ENCODE assay signal across 17 cellular contexts in genomic region chr18:23211146-23211545, GRCh38.
DNase-seq lines count a peak whose midpoint lies in the region; ATAC-seq, FAIRE-seq and TF ChIP-seq lines count a peak whose summit lies in the region.
"Had no signal": no experiment of that assay in that cellular context is flagged by ENCODE, and none has a peak within 500 bp of the region (broad histone marks: within the 10 kb centered on the region; RNA-seq: fewer than 3 reads in every experiment).

No MANE protein-coding gene starts in this region.

- H3K9ac ChIP-seq in HepG2 (ENCODE audit: insufficient read depth, low read depth, low read length) = no peak overlapping the region
- H3K9ac ChIP-seq in neuronal stem cell (ENCODE audit: low read depth, low read length, poor library complexity) = no peak overlapping the region
- H3K9ac ChIP-seq in MM.1S (ENCODE audit: low read length) = no peak overlapping the region
- H3K9ac ChIP-seq: BLaER1 treated with 17β-estradiol and CSF1 and Interleukin-3, amounts not matched to agents 10 nM and 100 nM had no signal

- in situ Hi-C loops in HepG2 (cut with HindIII; ENCODE audit: extremely low pct_ligation_motif_present, low pct_unique_long_range_greater_than_20kb) = no loop called here

- H2AFZ ChIP-seq in HepG2 (ENCODE audit: low read length) (no peak overlapping the region), neuronal stem cell (ENCODE audit: low read length) (no peak overlapping the region), MM.1S (ENCODE audit: low read length) (no peak overlapping the region)

- no peak overlapping the region for H3K23ac ChIP-seq in neuronal stem cell (ENCODE audit: low read depth, low read length, poor library complexity)

- H3K9me2 ChIP-seq in MM.1S (replicated peaks; ENCODE audit: insufficient read depth, low read length) = no peaks in the 10 kb centered on the region

- H3F3A ChIP-seq in MM.1S (ENCODE audit: insufficient read depth, low read length) = 0 out of 2 replicates have a peak, but pooled peaks cover 4% of the 10 kb centered on the region

- H3K79me2 ChIP-seq in HepG2 (ENCODE audit: insufficient read depth, low read length) (no peaks in the 10 kb centered on the region), MM.1S (ENCODE audit: low read length) (peaks cover 67% of the 10 kb centered on the region)

- 0 out of 2 replicates have a peak, but pooled peaks cover 5% of the 10 kb centered on the region for H3K4me1 ChIP-seq in HepG2 (ENCODE audit: insufficient read depth, low read length)
- no peaks in the 10 kb centered on the region for H3K4me1 ChIP-seq in right lobe of liver
- H3K4me1 ChIP-seq in neuronal stem cell (ENCODE audit: control insufficient read depth in 2 of 2, insufficient read depth in 1 of 2, low read depth in 1 of 2, low read length in 2 of 2) = peaks cover 0 to 3% of the 10 kb centered on the region in 2 donors
- H3K4me1 ChIP-seq in MM.1S (ENCODE audit: low read length) = no peaks in the 10 kb centered on the region

- FAIRE-seq in HepG2 (lab: Jason Lieb, UNC) = no peak
- FAIRE-seq: GM18507 had no signal

- no peak overlapping the region for H2BK5ac ChIP-seq in neuronal stem cell (ENCODE audit: low read length)

- no peak for TF ChIP-seq RAD21 in HepG2 (CRISPR knock-in tag; IDR thresholded peaks at IDR 0.05)

- ATAC-seq in HepG2 (no peak), right lobe of liver (no peak), GM18870 (IDR thresholded peaks at IDR 0.05; ENCODE audit: unreplicated experiment) (no peak), GM18498 (IDR thresholded peaks at IDR 0.05; ENCODE audit: unreplicated experiment) (no peak), GM19035 (IDR thresholded peaks at IDR 0.05; ENCODE audit: unreplicated experiment) (no peak)

- POLR2A ChIA-PET in HepG2 (lab: Yijun Ruan, JAX) = no interaction called here

- H2BK12ac ChIP-seq in neuronal stem cell (ENCODE audit: low read length) = no peak overlapping the region

- no peak overlapping the region for H2BK15ac ChIP-seq in neuronal stem cell (ENCODE audit: low read length)

- H4K20me1 ChIP-seq in HepG2 (ENCODE audit: insufficient read depth, low read length) (no peaks in the 10 kb centered on the region), MM.1S (ENCODE audit: insufficient read depth, low read length) (no peaks in the 10 kb centered on the region)
- H4K20me1 ChIP-seq: BLaER1 treated with 17β-estradiol and CSF1 and Interleukin-3, amounts not matched to agents 10 nM and 100 nM had no signal

- H3K27me3 ChIP-seq in HepG2 (ENCODE audit: control insufficient read depth in 1 of 2, insufficient read depth in 2 of 2, low read length in 2 of 2) (no peaks in the 10 kb centered on the region), right lobe of liver (no peaks in the 10 kb centered on the region), neuronal stem cell (ENCODE audit: control insufficient read depth in 3 of 3, insufficient read depth in 3 of 3, low read depth in 1 of 3, low read length in 3 of 3) (no peaks in the 10 kb centered on the region), MM.1S (replicated peaks; ENCODE audit: insufficient read depth, low read length) (no peaks in the 10 kb centered on the region)
- H3K27me3 ChIP-seq: BLaER1 treated with 17β-estradiol and CSF1 and Interleukin-3, amounts not matched to agents 10 nM and 100 nM had no signal

- H3K36me3 ChIP-seq in HepG2 (replicated peaks in 1 of 2; ENCODE audit: control insufficient read depth in 1 of 2, insufficient read depth in 2 of 2, low read length in 2 of 2) = peaks cover 27 to 59% of the 10 kb centered on the region in 2 experiments
- peaks cover 0 to 7% (median 0%) of the 10 kb centered on the region in 4 donors for H3K36me3 ChIP-seq in right lobe of liver
- peaks cover 0 to 13% of the 10 kb centered on the region in 2 donors for H3K36me3 ChIP-seq in neuronal stem cell (replicated peaks in 1 of 2; ENCODE audit: control insufficient read depth in 2 of 2, insufficient read depth in 2 of 2, low read length in 2 of 2)
- peaks cover 16% of the 10 kb centered on the region; the same call in 1 of the 2 replicates for H3K36me3 ChIP-seq in MM.1S (replicated peaks; ENCODE audit: insufficient read depth, low read length)

- H4K91ac ChIP-seq in neuronal stem cell (ENCODE audit: low read depth, low read length, poor library complexity) = no peak overlapping the region

- no peak overlapping the region for H4K8ac ChIP-seq in neuronal stem cell (ENCODE audit: low read depth, low read length)

- TF ChIP-seq EP300 in HepG2 (IDR thresholded peaks at IDR 0.05; ENCODE audit: low read depth in 2 of 2, low read length in 2 of 2) = no peak
- no peak for TF ChIP-seq EP300 in HepG2 (CRISPR knock-in tag; IDR thresholded peaks at IDR 0.05; ENCODE audit: borderline replicate concordance)

- no peak for DNase-seq in HepG2 (ENCODE audit: low spot score)
- DNase-seq in right lobe of liver = no peak
- DNase-seq in neuronal stem cell (ENCODE audit: low spot score) = no peak
- no peak for DNase-seq in MM.1S
- DNase-seq: ACHN; CD4-positive, CD25-positive, alpha-beta regulatory T cell; DMS53; GF-D8; HCEC 1CT; HFFc6 had no signal

- H3K18ac ChIP-seq in neuronal stem cell (ENCODE audit: low read length) = peak overlapping the region; percentile 41

- TF ChIP-seq POLR2A in HepG2 (IDR thresholded peaks at IDR 0.05; ENCODE audit: insufficient read depth in 1 of 2, low read depth in 2 of 2, low read length in 2 of 2) = no peak
- no peak for TF ChIP-seq POLR2A in right lobe of liver (IDR thresholded peaks at IDR 0.05)

- H2AK5ac ChIP-seq in neuronal stem cell (ENCODE audit: low read depth, low read length) = no peak overlapping the region

- H3K4me3 ChIP-seq in HepG2 (replicated peaks in 1 of 3; ENCODE audit: insufficient read depth in 1 of 3, low read depth in 2 of 3, low read length in 3 of 3) (no peak overlapping the region), right lobe of liver (no peak overlapping the region), neuronal stem cell (ENCODE audit: low read length in 2 of 2) (no peak overlapping the region), MM.1S (ENCODE audit: low read length) (no peak overlapping the region)
- H3K4me3 ChIP-seq: BLaER1 treated with 17β-estradiol and CSF1 and Interleukin-3, amounts not matched to agents 10 nM and 100 nM had no signal

- H3K14ac ChIP-seq in neuronal stem cell (ENCODE audit: low read length) = no peak overlapping the region

- no peaks in the 10 kb centered on the region for H3K79me1 ChIP-seq in neuronal stem cell (ENCODE audit: low read depth, low read length)

- WGBS in HepG2 (ENCODE audit: low lambda C conversion rate) = 85% methylated on average over 3 of the region's 3 CpGs
- WGBS in right lobe of liver (ENCODE audit: insufficient coverage, low coverage, low lambda C conversion rate, missing lambda C conversion rate) = 95% methylated on average over 3 of the region's 3 CpGs
- no CpG with 5 or more reads among the region's 3 CpGs for WGBS in neuronal stem cell (ENCODE audit: extremely low coverage in 2 of 2, insufficient read length in 2 of 2, insufficient replicate concordance in 1 of 2), 2 donors

- TF ChIP-seq CTCF in HepG2 (CRISPR knock-in tag; IDR thresholded peaks at IDR 0.05) (no peak), right lobe of liver (IDR thresholded peaks at IDR 0.05) (no peak), MM.1S (IDR thresholded peaks at IDR 0.05; ENCODE audit: low read length) (no peak)

- H3K4ac ChIP-seq in neuronal stem cell (ENCODE audit: low read length) = no peak overlapping the region

- no peak overlapping the region for H3K4me2 ChIP-seq in HepG2 (ENCODE audit: low read depth, low read length)
- H3K4me2 ChIP-seq in neuronal stem cell (ENCODE audit: insufficient read depth, low read length, poor library complexity, severe bottlenecking) = no peak overlapping the region
- no peak overlapping the region for H3K4me2 ChIP-seq in MM.1S (ENCODE audit: low read depth, low read length)
- H3K4me2 ChIP-seq: BLaER1 treated with 17β-estradiol and CSF1 and Interleukin-3, amounts not matched to agents 10 nM and 100 nM had no signal

- no peaks in the 10 kb centered on the region for H3K9me3 ChIP-seq in HepG2 (ENCODE audit: low read length)
- no peaks in the 10 kb centered on the region for H3K9me3 ChIP-seq in right lobe of liver
- H3K9me3 ChIP-seq in neuronal stem cell (replicated peaks in 1 of 2; ENCODE audit: control insufficient read depth in 2 of 2, insufficient read depth in 1 of 2, low read depth in 1 of 2, low read length in 2 of 2) = peaks cover 4 to 8% of the 10 kb centered on the region in 2 donors
- no peaks in the 10 kb centered on the region for H3K9me3 ChIP-seq in MM.1S (replicated peaks; ENCODE audit: insufficient read depth, low read length)

- no peak overlapping the region for H2BK120ac ChIP-seq in neuronal stem cell (ENCODE audit: low read depth, low read length)

- BruUV-seq in HepG2 (replicated peaks; lab: Mats Ljungman, UMichigan) = no TSS peak

- H3K27ac ChIP-seq in HepG2 (ENCODE audit: extremely low read length, insufficient read depth, low read length) (no peak overlapping the region), right lobe of liver (no peak overlapping the region), cingulate gyrus (ENCODE audit: low read depth, low read length) (peak overlapping the region; percentile 78), neuronal stem cell (replicated peaks; ENCODE audit: low read length) (no peak overlapping the region), MM.1S (ENCODE audit: low read length) (no peak overlapping the region)
- H3K27ac ChIP-seq: BLaER1 treated with 17β-estradiol and CSF1 and Interleukin-3, amounts not matched to agents 10 nM and 100 nM; HL-60 had no signal

- CTCF ChIA-PET in HepG2 (lab: Yijun Ruan, JAX; ENCODE audit: low intra/inter-chr PET ratio, low total read pairs) = no interaction called here

- intact Hi-C loops in HepG2 (cut with micrococcal nuclease; ENCODE audit: unreplicated experiment) = no loop called here
- intact Hi-C loops in right lobe of liver (cut with DNase I) = no loop called here

TF ChIP-seq in HepG2, 621 proteins besides CTCF, POLR2A, EP300 and RAD21:
- TF ChIP-seq ZNF484 (CRISPR knock-in tag; IDR thresholded peaks at IDR 0.05; ENCODE audit: borderline replicate concordance, low read depth) = no peak
- TF ChIP-seq RBM22 (optimal IDR thresholded peaks at IDR 0.05; ENCODE audit: low read length) = peak; percentile 39
- TF ChIP-seq FOXJ3 (CRISPR knock-in tag; IDR thresholded peaks at IDR 0.05; ENCODE audit: borderline replicate concordance) = no peak
- TF ChIP-seq SOX13 (IDR thresholded peaks at IDR 0.05) = no peak
- TF ChIP-seq SOX13 (CRISPR knock-in tag; conservative IDR thresholded peaks at IDR 0.05 in 1 of 2, IDR thresholded peaks at IDR 0.05 in 1 of 2) = no peak
